9 cellular contexts compared by ENCODE assay signal in the genomic region with DNA sequence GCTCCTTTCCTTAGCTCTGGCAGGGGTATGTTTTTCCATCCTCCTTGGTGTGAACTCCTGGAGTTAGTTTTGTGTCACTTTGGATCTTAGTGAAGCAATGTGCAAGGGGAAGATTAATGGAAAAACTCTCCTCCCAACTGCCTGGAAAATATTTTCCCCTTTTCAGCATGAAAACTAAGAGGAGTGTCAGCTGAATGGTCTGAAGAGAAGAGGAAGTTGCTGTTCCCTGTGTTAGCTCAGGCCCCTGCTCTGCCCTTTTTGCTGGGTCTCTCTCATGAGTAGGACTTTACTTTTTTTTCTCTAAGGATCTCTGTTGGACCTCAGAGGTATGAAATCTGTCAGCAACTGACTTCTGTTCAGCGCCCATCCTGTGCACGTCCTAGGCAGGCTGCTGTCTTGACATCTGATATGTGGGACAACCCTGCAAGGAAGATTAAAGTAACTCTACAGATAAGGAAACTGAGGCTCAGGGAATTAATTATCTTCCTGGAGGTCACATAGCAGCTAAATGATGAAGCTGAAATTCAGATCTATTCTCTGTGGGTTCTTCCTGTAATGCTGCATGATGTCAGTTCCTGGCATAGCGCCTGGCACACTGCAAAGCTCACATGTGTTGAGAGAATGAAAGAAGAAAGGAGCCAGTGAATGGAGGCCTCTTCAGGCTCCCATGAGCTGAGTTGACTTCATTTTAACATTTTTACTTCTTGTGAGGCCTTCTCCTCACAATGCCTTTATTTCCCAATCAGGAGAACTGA.
A peak's percentile ranks its signal among the peaks of the same experiment; 100 is the strongest.
DNase-seq lines count a peak whose midpoint lies in the region; ATAC-seq and TF ChIP-seq lines count a peak whose summit lies in the region.
"Had no signal": no experiment of that assay in that cellular context is flagged by ENCODE, and none has a peak within 500 bp of the region (broad histone marks: within the 10 kb centered on the region; RNA-seq: fewer than 3 reads in every experiment).

No MANE protein-coding gene starts in this region.

- 54% methylated on average over 3 of the region's 3 CpGs for WGBS in smooth muscle cell (ENCODE audit: low lambda C conversion rate)

- H3K27me3 ChIP-seq in smooth muscle cell (ENCODE audit: low read depth), result no peaks in the 10 kb centered on the region

- no peak overlapping the region for H3K9ac ChIP-seq in smooth muscle cell (ENCODE audit: low read depth)

- H4K20me1 ChIP-seq in smooth muscle cell (ENCODE audit: low read depth), result no peaks in the 10 kb centered on the region

- no peaks in the 10 kb centered on the region; the same call in 1 of the 2 replicates for H3K27me3 Mint-ChIP-seq in HFFc6 (ENCODE audit: insufficient read depth)

- peaks cover 98% of the 10 kb centered on the region for H3K4me1 Mint-ChIP-seq in HFFc6 (ENCODE audit: low read depth)

- H3K36me3 ChIP-seq in smooth muscle cell (ENCODE audit: low read depth), result no peaks in the 10 kb centered on the region

- peaks cover 12% of the 10 kb centered on the region for H3F3A ChIP-seq in smooth muscle cell (ENCODE audit: low read depth)

- H3K4me1 ChIP-seq in smooth muscle cell (ENCODE audit: low read depth), result peaks cover 3% of the 10 kb centered on the region

- H3K9me3 Mint-ChIP-seq in HFFc6, result no peaks in the 10 kb centered on the region

- H3K9me3 ChIP-seq in smooth muscle cell (replicated peaks; ENCODE audit: low read depth), result no peaks in the 10 kb centered on the region

- H3K4me2 ChIP-seq in smooth muscle cell, result no peak overlapping the region

- peaks cover 4% of the 10 kb centered on the region for H3K36me3 Mint-ChIP-seq in HFFc6 (ENCODE audit: low read depth)

- in situ Hi-C loops in GM13976 (cut with MboI; ENCODE audit: low sequenced_read_pairs, unreplicated experiment), result no loop called here

- H3K79me2 ChIP-seq in smooth muscle cell (ENCODE audit: low read depth), result no peaks in the 10 kb centered on the region

- peak overlapping the region; percentile 48 for H3K4me3 Mint-ChIP-seq in HFFc6

- peak overlapping the region; percentile 39 for H2AFZ ChIP-seq in smooth muscle cell (ENCODE audit: low read depth)

- H3K4me3 ChIP-seq in smooth muscle cell, result no peak overlapping the region

- intact Hi-C loops in left ventricle myocardium superior (cut with micrococcal nuclease), result no loop called here

- peak overlapping the region; percentile 100 for H3K27ac Mint-ChIP-seq in HFFc6

- peak overlapping the region; percentile 32 for H3K27ac ChIP-seq in smooth muscle cell (ENCODE audit: low read depth)

- no peak for TF ChIP-seq CTCF in HFFc6 (IDR thresholded peaks at IDR 0.05)
- no peak for TF ChIP-seq CTCF in smooth muscle cell (IDR thresholded peaks at IDR 0.05; ENCODE audit: borderline replicate concordance, insufficient read depth, poor library complexity, severe bottlenecking)
- no peak for TF ChIP-seq CTCF in GM13976 (IDR thresholded peaks at IDR 0.05; ENCODE audit: borderline replicate concordance, control extremely low read depth, extremely low read depth, insufficient read depth, missing control alignments)

- DNase-seq in HFFc6, result peak; percentile 83
- peak; percentile 96 for DNase-seq in amniotic epithelial cell (ENCODE audit: low read depth)
- peak; percentile 87 for DNase-seq in left ventricle myocardium superior
- no peak for DNase-seq in smooth muscle cell (lab: John Stamatoyannopoulos, UW; ENCODE audit: unreplicated experiment)
- DNase-seq in GM13976 (ENCODE audit: low spot score), result no peak
- no peak for DNase-seq in UCSD-AML1 (lab: John Stamatoyannopoulos, UW; ENCODE audit: unreplicated experiment)
- DNase-seq: cerebellar nuclear complex had no signal

- peak; percentile 78 for ATAC-seq in left ventricle myocardium superior
- ATAC-seq in HG03460 (IDR thresholded peaks at IDR 0.05; ENCODE audit: unreplicated experiment), result no peak
- no peak for ATAC-seq in GM19455 (IDR thresholded peaks at IDR 0.05; ENCODE audit: unreplicated experiment)

Comparison
In these comparisons a context has a peak if more than half of its experiments do, and no peak if none do; other contexts are left out.
1. DNase-seq: peak in HFFc6 (single experiment), amniotic epithelial cell (single experiment) and left ventricle myocardium superior (single experiment); none in smooth muscle cell (single experiment), GM13976 (single experiment) and UCSD-AML1 (single experiment).